In the genomic region with DNA sequence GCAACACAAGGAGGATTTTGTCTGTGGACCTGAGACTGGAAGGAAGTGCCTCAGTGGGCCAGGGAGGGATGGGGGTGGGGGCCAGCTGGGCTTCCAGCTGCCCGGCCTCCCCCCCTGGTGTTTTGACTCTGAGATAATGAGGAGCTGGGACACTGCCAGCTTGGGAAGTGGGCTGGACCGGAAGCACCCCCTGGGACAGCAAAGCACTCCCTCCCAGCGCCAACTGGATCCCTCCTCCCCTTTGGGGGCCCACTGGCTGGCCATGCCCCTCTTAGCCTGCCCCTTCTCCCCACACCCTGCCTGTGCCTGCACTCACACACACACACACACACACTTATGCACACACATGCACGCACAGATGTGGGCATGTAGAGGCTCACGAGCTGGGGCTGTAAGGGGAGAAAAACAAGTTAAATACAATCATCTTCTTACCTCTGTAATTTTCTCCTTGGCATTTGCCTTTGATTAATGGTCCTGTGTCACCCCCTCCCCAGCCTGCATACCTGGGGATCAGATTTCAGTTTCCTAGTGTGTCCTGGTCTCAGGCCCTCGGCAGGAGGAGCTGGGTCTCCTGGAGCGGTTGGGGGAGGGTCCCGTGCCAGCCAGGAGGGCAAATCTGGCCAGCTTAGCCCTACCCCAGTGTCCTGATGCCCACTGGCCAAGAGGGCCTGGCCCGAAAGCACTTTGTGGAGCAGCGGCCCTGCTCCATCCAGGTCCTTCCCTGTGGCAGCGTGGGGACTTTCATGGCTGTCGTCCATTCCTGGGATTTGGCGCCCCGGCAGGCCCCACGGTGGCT, we compare ENCODE assay signal across 10 cellular contexts.
DNase-seq lines count a peak whose midpoint lies in the region; ATAC-seq and TF ChIP-seq lines count a peak whose summit lies in the region.
"Had no signal": no experiment of that assay in that cellular context is flagged by ENCODE, and none has a peak within 500 bp of the region (broad histone marks: within the 10 kb centered on the region; RNA-seq: fewer than 3 reads in every experiment).

No MANE protein-coding gene starts in this region.

- H3K9me3 ChIP-seq in DND-41 (ENCODE audit: insufficient read depth, low read length, severe bottlenecking) (no peaks in the 10 kb centered on the region), MM.1S (replicated peaks; ENCODE audit: insufficient read depth, low read length) (no peaks in the 10 kb centered on the region), parathyroid adenoma (ENCODE audit: control insufficient read depth, low read length) (no peaks in the 10 kb centered on the region)
- H3K9me3 ChIP-seq: ascending aorta had no signal

- peaks cover 79% of the 10 kb centered on the region for H3F3A ChIP-seq in MM.1S (ENCODE audit: insufficient read depth, low read length)

- no peak overlapping the region for H3K27ac ChIP-seq in DND-41 (ENCODE audit: low read length)
- peak overlapping the region; percentile 96 for H3K27ac ChIP-seq in MM.1S (ENCODE audit: low read length)
- peak overlapping the region; percentile 33 for H3K27ac ChIP-seq in parathyroid adenoma

- H3K27me3 ChIP-seq in DND-41 (ENCODE audit: insufficient read depth, low read length, poor library complexity) = no peaks in the 10 kb centered on the region
- no peaks in the 10 kb centered on the region for H3K27me3 ChIP-seq in MM.1S (replicated peaks; ENCODE audit: insufficient read depth, low read length)
- no peaks in the 10 kb centered on the region for H3K27me3 ChIP-seq in parathyroid adenoma (ENCODE audit: control insufficient read depth, insufficient read depth, low read length)
- H3K27me3 ChIP-seq: ascending aorta had no signal

- H4K20me1 ChIP-seq in DND-41 (ENCODE audit: insufficient read depth, low read length) (peaks cover 53% of the 10 kb centered on the region), MM.1S (ENCODE audit: insufficient read depth, low read length) (no peaks in the 10 kb centered on the region)

- H2AFZ ChIP-seq in DND-41 (ENCODE audit: low read depth, low read length) = no peak overlapping the region
- H2AFZ ChIP-seq in MM.1S (ENCODE audit: low read length) = no peak overlapping the region
- no peak overlapping the region for H2AFZ ChIP-seq in parathyroid adenoma

- H3K4me2 ChIP-seq in DND-41 (ENCODE audit: insufficient read depth, low read length) = no peak overlapping the region
- peak overlapping the region; percentile 100 for H3K4me2 ChIP-seq in MM.1S (ENCODE audit: low read depth, low read length)
- no peak overlapping the region for H3K4me2 ChIP-seq in parathyroid adenoma (ENCODE audit: low read length)

- ATAC-seq in DND-41 (ENCODE audit: insufficient read depth, low read depth) (no peak), GM18498 (IDR thresholded peaks at IDR 0.05; ENCODE audit: unreplicated experiment) (no peak), GM21619 (IDR thresholded peaks at IDR 0.05; ENCODE audit: unreplicated experiment) (no peak)

- H3K9ac ChIP-seq in DND-41 (ENCODE audit: low read depth, low read length) (peak overlapping the region; percentile 21; the same call in 1 of the 2 replicates), MM.1S (ENCODE audit: low read length) (peak overlapping the region; percentile 86), parathyroid adenoma (no peak overlapping the region)

- H3K4me1 ChIP-seq in DND-41 (ENCODE audit: insufficient read depth, low read length) (peaks cover 41% of the 10 kb centered on the region), MM.1S (ENCODE audit: low read length) (peaks cover 39% of the 10 kb centered on the region), parathyroid adenoma (peaks cover 33% of the 10 kb centered on the region)

- TF ChIP-seq CTCF in DND-41 (IDR thresholded peaks at IDR 0.05; ENCODE audit: borderline replicate concordance, extremely low read depth, low read length, poor library complexity, severe bottlenecking) (no peak), MM.1S (IDR thresholded peaks at IDR 0.05; ENCODE audit: low read length) (no peak), fibroblast of pulmonary artery (IDR thresholded peaks at IDR 0.05; ENCODE audit: low read length, missing control alignments) (no peak), parathyroid adenoma (IDR thresholded peaks at IDR 0.05) (no peak)

- H3K4me3 ChIP-seq in DND-41 (ENCODE audit: low read depth in 1 of 2, low read length in 2 of 2) (no peak overlapping the region), MM.1S (ENCODE audit: low read length) (peak overlapping the region; percentile 63), fibroblast of pulmonary artery (replicated peaks; ENCODE audit: low read depth, low read length) (no peak overlapping the region), parathyroid adenoma (ENCODE audit: low read depth, low read length) (no peak overlapping the region)
- H3K4me3 ChIP-seq: ascending aorta had no signal

- no peak for DNase-seq in DND-41
- no peak for DNase-seq in MM.1S
- peak; percentile 20 for DNase-seq in fibroblast of pulmonary artery (ENCODE audit: low read depth)
- DNase-seq in hippocampal formation (lab: John Stamatoyannopoulos, UW) = no peak
- DNase-seq in stimulated activated naive CD4-positive, alpha-beta T cell (lab: John Stamatoyannopoulos, UW) = no peak
- DNase-seq: T1000 had no signal

- H3K79me2 ChIP-seq in DND-41 (ENCODE audit: insufficient read depth, low read length) (peaks cover 28% of the 10 kb centered on the region), MM.1S (ENCODE audit: low read length) (peaks cover 82% of the 10 kb centered on the region), parathyroid adenoma (peaks cover 8% of the 10 kb centered on the region)

- H3K36me3 ChIP-seq in DND-41 (ENCODE audit: insufficient read depth, low read length) (no peaks in the 10 kb centered on the region; the same call in 1 of the 2 replicates), MM.1S (replicated peaks; ENCODE audit: insufficient read depth, low read length) (no peaks in the 10 kb centered on the region), parathyroid adenoma (ENCODE audit: control insufficient read depth, insufficient read depth, low read length) (no peaks in the 10 kb centered on the region)
- H3K36me3 ChIP-seq: ascending aorta had no signal

- no peaks in the 10 kb centered on the region for H3K9me2 ChIP-seq in MM.1S (replicated peaks; ENCODE audit: insufficient read depth, low read length)
